Comparison of ENCODE assay signal across 39 cellular contexts in genomic region chr15:73476704-73477216, GRCh38. TPM values are rescaled to one million over a fixed set of nuclear protein-coding genes. Genes with fewer than 3 reads are reported as not detected.
"Had no signal": no experiment of that assay in that cellular context is flagged by ENCODE, and none has a peak within 500 bp of the region (broad histone marks: within the 10 kb centered on the region; RNA-seq: fewer than 3 reads in every experiment).

No MANE protein-coding gene starts in this region.

- DNase-seq: Kasumi-1, MG63, MM.1S, MV-4-11, NCI-H1048, NCI-H1092, NCI-H1092 treated with DMSO at 0.1 percent for 48 hours, NCI-H1105, NCI-H1105 treated with DMSO at 0.1 percent for 48 hours, NCI-H1417, NCI-H1417 treated with DMSO at 0.1 percent for 48 hours, NCI-H1436, NCI-H1436 treated with DMSO at 0.1 percent for 48 hours, NCI-H146, NCI-H1694, NCI-H1694 treated with DMSO at 0.1 percent for 48 hours, NCI-H187, NCI-H187 treated with DMSO at 0.1 percent for 48 hours, NCI-H1930, NCI-H2029, NCI-H2029 treated with DMSO at 0.1 percent for 48 hours, NCI-H2081, NCI-H2081 treated with DMSO at 0.1 percent for 48 hours, NCI-H2107, NCI-H2171, NCI-H2171 treated with DMSO at 0.1 percent for 48 hours, NCI-H2227 treated with DMSO at 0.1 percent for 48 hours, NCI-H226, NCI-H345, NCI-H446, NCI-H446 treated with DMSO at 0.1 percent for 48 hours, NCI-H510A, NCI-H510A treated with DMSO at 0.1 percent for 48 hours, NCI-H524, NCI-H524 treated with DMSO at 0.1 percent for 48 hours had no signal

- H3K9me3 ChIP-seq: MG63 had no signal

- H3K36me3 ChIP-seq: MG63 had no signal

- H3K4me3 ChIP-seq: MG63 had no signal

RNA-seq across cellular contexts. Expression of gene REC114, which starts 33.8 kb away (rescaled TPM):
- total RNA-seq: LHCN-M2, M059J, MCF 10A, NCI-H460 had no signal
